Comparison of ENCODE assay signal across 19 cellular contexts in the genomic region with DNA sequence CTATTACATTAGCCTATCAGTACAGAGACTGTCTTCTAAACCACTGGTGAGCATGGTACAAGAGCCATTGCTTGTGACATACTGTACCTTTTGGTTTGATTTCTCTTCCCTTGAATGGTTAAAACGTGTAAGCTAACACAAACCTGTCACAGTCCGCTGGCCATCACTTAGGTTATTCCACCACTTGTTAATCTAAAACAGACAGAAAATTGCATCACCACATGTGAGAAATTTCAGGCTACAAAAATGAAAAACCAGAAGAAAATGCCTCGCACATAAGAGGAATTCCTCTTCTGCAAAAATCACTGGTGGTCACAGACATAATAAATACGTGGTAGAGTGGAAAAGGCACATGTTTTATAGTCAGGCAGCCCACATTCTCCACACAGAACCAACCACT. TPM values are rescaled to one million over a fixed set of nuclear protein-coding genes. Genes with fewer than 3 reads are reported as not detected.
DNase-seq lines count a peak whose midpoint lies in the region; ATAC-seq, FAIRE-seq and TF ChIP-seq lines count a peak whose summit lies in the region.
"Had no signal": no experiment of that assay in that cellular context is flagged by ENCODE, and none has a peak within 500 bp of the region (broad histone marks: within the 10 kb centered on the region; RNA-seq: fewer than 3 reads in every experiment).

No MANE protein-coding gene starts in this region.

- H3K4me3 ChIP-seq in heart left ventricle = no peak overlapping the region
- H3K4me3 ChIP-seq: GM23248 had no signal

- H3K36me3 ChIP-seq in heart left ventricle = peaks cover 0 to 100% (median 93%) of the 10 kb centered on the region in 9 donors

- peak; percentile 37 for DNase-seq in Caki2 (ENCODE audit: low read depth)
- peak; percentile 51 for DNase-seq in RCC 7860 (ENCODE audit: low spot score)
- DNase-seq in fibroblast of gingiva (ENCODE audit: low read depth) = peak; percentile 13
- DNase-seq in kidney tubule cell (ENCODE audit: low spot score) = peak; percentile 64
- no peak for DNase-seq in heart left ventricle
- DNase-seq in stimulated activated CD4-positive, alpha-beta T cell treated with anti-CD3 and anti-CD28 coated beads, Interleukin-4, amount 100 ng/mL, for 24 hours = no peak
- DNase-seq: BE2C; CD4-positive, alpha-beta memory T cell; DMS153; DMS79 treated with DMSO at 0.1 percent for 48 hours; EL; GM23248 had no signal

- H3K9me3 ChIP-seq in heart left ventricle = no peaks in the 10 kb centered on the region
- H3K9me3 ChIP-seq: BE2C had no signal

- intact Hi-C loops in heart left ventricle (cut with DNase I) = no loop called here

- no peak overlapping the region for H3K27ac ChIP-seq in heart left ventricle
- H3K27ac ChIP-seq: C4-2B, GM23248 had no signal

- no peak for ATAC-seq in heart left ventricle
- no peak for ATAC-seq in GM21360 (IDR thresholded peaks at IDR 0.05; ENCODE audit: unreplicated experiment)
- ATAC-seq in HG02840 (IDR thresholded peaks at IDR 0.05; ENCODE audit: low FRiP score, unreplicated experiment) = no peak
- ATAC-seq: HCT116 had no signal

- 91 to 94% (median 92%) methylated on average over 4 of the region's 4 CpGs for WGBS in heart left ventricle, 4 donors

- no peak for TF ChIP-seq POLR2A in heart left ventricle (IDR thresholded peaks at IDR 0.05)

- H3K27me3 ChIP-seq in heart left ventricle = no peaks in the 10 kb centered on the region
- H3K27me3 ChIP-seq: BE2C had no signal

- FAIRE-seq in RCC 7860 (lab: Jason Lieb, UNC) = peak; percentile 92
- FAIRE-seq: D721Med, GM12891 had no signal

- no peak for TF ChIP-seq CTCF in heart left ventricle (IDR thresholded peaks at IDR 0.05)

- in situ Hi-C loops in Caki2 (cut with HindIII; ENCODE audit: low pct_unique_long_range_greater_than_20kb, low sequenced_read_pairs) = no loop called here

- H3K4me1 ChIP-seq in heart left ventricle = peaks cover 0 to 6% (median 0%) of the 10 kb centered on the region in 12 donors
- H3K4me1 ChIP-seq: BE2C had no signal

RNA-seq across cellular contexts. Expression of a gene that starts 22.1 kb away (rescaled TPM):
- total RNA-seq in Caki2 (2014; rRNA removed; shearing (Covaris generic); ENCODE audit: low replicate concordance) = 38.7 and 60.1 TPM in 2 replicates
- 10 to 100 TPM; 37.9 to 62.2 (median 53.8) TPM for total RNA-seq in heart left ventricle
- polyA plus RNA-seq in heart left ventricle = 10 to 100 TPM; 40.5 to 86.9 TPM

RNA-seq across cellular contexts. Expression of a gene that starts 37.2 kb away (rescaled TPM):
- 4.9 TPM in 1 of 2 replicates, not detected in the other for total RNA-seq in Caki2 (2014; rRNA removed; shearing (Covaris generic); ENCODE audit: low replicate concordance)
- total RNA-seq in heart left ventricle = 1 to 10 TPM; 1.6 to 6.6 (median 2.3) TPM
- polyA plus RNA-seq in heart left ventricle = under 1 TPM in 1 of 2 donors, not detected in 1; 0.46 TPM
- polyA plus RNA-seq: IgD-negative memory B cell had no signal

Comparison
In these comparisons a context has a peak if more than half of its experiments do, and no peak if none do; other contexts are left out.
1. DNase-seq: peak in Caki2 (single experiment), RCC 7860 (single experiment), fibroblast of gingiva (single experiment) and kidney tubule cell (single experiment); none in heart left ventricle (0 of 5) and stimulated activated CD4-positive, alpha-beta T cell treated with anti-CD3 and anti-CD28 coated beads, Interleukin-4, amount 100 ng/mL, for 24 hours (single experiment).